8 cellular contexts compared by ENCODE assay signal in the genomic region with DNA sequence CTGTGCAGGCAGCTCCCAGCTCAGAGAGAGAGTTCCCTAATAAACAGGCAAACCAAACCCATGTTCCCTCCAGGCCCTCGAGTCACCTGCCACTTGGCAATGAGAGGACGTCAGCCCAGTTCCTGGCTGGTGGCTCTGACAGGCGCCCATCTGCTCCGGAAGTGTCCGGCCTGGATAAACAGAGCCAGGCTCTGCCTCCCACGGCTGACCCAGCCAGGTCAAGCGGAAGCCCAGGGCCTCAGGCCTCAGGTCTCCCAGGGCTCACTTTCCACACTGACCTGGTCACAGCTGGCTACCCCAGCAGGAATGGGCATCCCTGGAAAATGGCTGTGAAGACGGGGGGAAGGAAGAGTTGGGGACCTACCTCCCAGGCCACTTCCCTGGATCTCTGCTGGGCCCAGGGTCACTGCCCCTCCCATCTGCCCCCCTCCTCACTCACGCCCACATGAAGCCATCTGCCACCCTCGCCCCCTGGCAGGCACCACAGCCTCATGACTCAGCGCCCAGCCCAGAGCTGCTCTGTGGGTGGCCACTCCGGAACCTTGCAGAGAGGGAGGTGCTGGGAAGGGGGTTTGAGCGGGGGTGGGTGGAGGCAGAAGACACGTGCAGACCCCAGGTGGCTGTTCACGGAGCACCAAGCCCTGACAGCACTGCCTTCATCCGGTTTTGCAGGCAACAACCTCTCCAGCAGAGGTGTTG. TPM values are rescaled to one million over a fixed set of nuclear protein-coding genes. Genes with fewer than 3 reads are reported as not detected.
DNase-seq lines count a peak whose midpoint lies in the region; ATAC-seq and TF ChIP-seq lines count a peak whose summit lies in the region.

No MANE protein-coding gene starts in this region.

- H3K36me3 Mint-ChIP-seq in activated naive CD4-positive, alpha-beta T cell treated with anti-CD3 and anti-CD28 coated beads, Interleukin-2, amount 50 U/mL, for 72 hours = no peaks in the 10 kb centered on the region
- no peaks in the 10 kb centered on the region for H3K36me3 Mint-ChIP-seq in progenitor cell of endocrine pancreas (ENCODE audit: insufficient read depth)

- no peaks in the 10 kb centered on the region for H3K9me2 ChIP-seq in OCI-LY7 (ENCODE audit: insufficient read depth, low read length)

- peak overlapping the region; percentile 85 for H3K4me2 ChIP-seq in OCI-LY7 (ENCODE audit: low read length)

- H3K27me3 ChIP-seq in aorta (ENCODE audit: control insufficient read depth in 1 of 2, insufficient read depth in 2 of 2, low read length in 1 of 2) = no peaks in the 10 kb centered on the region

- no peaks in the 10 kb centered on the region for H3K9me3 ChIP-seq in OCI-LY7 (ENCODE audit: low read length)
- H3K9me3 ChIP-seq in aorta (ENCODE audit: control insufficient read depth, low read length) = no peaks in the 10 kb centered on the region

- no TSS peak for BruUV-seq in OCI-LY7 (replicated peaks; lab: Mats Ljungman, UMichigan)

- H3K27me3 Mint-ChIP-seq in progenitor cell of endocrine pancreas = no peaks in the 10 kb centered on the region

- 71 to 77% methylated on average over 15 to 16 of the region's 16 CpGs for WGBS in aorta, 2 donors

- DNase-seq in DMS53 treated with DMSO at 0.1 percent for 48 hours (lab: John Stamatoyannopoulos, UW; ENCODE audit: unreplicated experiment) = peak; percentile 65
- peak; percentile 92 for DNase-seq in OCI-LY7 (ENCODE audit: low spot score)
- DNase-seq in activated naive CD4-positive, alpha-beta T cell treated with anti-CD3 and anti-CD28 coated beads, Interleukin-2, amount 50 U/mL, for 72 hours (ENCODE audit: low spot score in 2 of 2) = no peak
- peak; percentile 73 to 94 for DNase-seq in lung microvascular endothelial cell (ENCODE audit: low read depth in 2 of 2)
- DNase-seq in aorta = no peak
- DNase-seq in iPS-NIHi7 (ENCODE audit: extremely low spot score) = no peak
- DNase-seq in progenitor cell of endocrine pancreas (ENCODE audit: low spot score, unreplicated experiment) = no peak
- DNase-seq in superior temporal gyrus (ENCODE audit: extremely low spot score) = no peak

- no peaks in the 10 kb centered on the region for H4K20me1 ChIP-seq in OCI-LY7 (ENCODE audit: insufficient read depth, low read length)

- peak; percentile 45 to 63 for ATAC-seq in activated naive CD4-positive, alpha-beta T cell treated with anti-CD3 and anti-CD28 coated beads, Interleukin-2, amount 50 U/mL, for 72 hours
- peak; percentile 17 for ATAC-seq in aorta (ENCODE audit: low FRiP score)

- peak overlapping the region in 1 of 2 donors; percentile 74 for H3K27ac Mint-ChIP-seq in activated naive CD4-positive, alpha-beta T cell treated with anti-CD3 and anti-CD28 coated beads, Interleukin-2, amount 50 U/mL, for 72 hours
- H3K27ac Mint-ChIP-seq in progenitor cell of endocrine pancreas = no peak overlapping the region

- H2AFZ ChIP-seq in OCI-LY7 (ENCODE audit: low read length) = peak overlapping the region; percentile 43; the same call in 1 of the 2 replicates

- intact Hi-C loops in OCI-LY7 (cut with micrococcal nuclease; ENCODE audit: unreplicated experiment) = loop anchor here (1.0 to 5.0 kb wide), 2 partner anchors 43 to 87 kb away; no protein-coding TSS in a partner anchor
- intact Hi-C loops in aorta (cut with DNase I) = no loop called here

- POLR2A ChIA-PET in OCI-LY7 (lab: Charles Lee) = interaction anchor here (0.6 to 3.8 kb wide), 6 partner anchors 10 to 146 kb away, joined by 3 to 25 read pairs (median 7); no protein-coding TSS in a partner anchor

- H3K4me3 ChIP-seq in OCI-LY7 (ENCODE audit: low read depth, low read length, poor library complexity, severe bottlenecking) = peak overlapping the region; percentile 50
- H3K4me3 ChIP-seq in aorta (ENCODE audit: low read length in 2 of 2) = no peak overlapping the region

- no peaks in the 10 kb centered on the region for H3K9me3 Mint-ChIP-seq in activated naive CD4-positive, alpha-beta T cell treated with anti-CD3 and anti-CD28 coated beads, Interleukin-2, amount 50 U/mL, for 72 hours
- no peaks in the 10 kb centered on the region for H3K9me3 Mint-ChIP-seq in progenitor cell of endocrine pancreas (ENCODE audit: low read depth)

- CTCF ChIA-PET in OCI-LY7 (lab: Charles Lee; ENCODE audit: unreplicated experiment) = interaction anchor here (0.6 to 0.8 kb wide), 3 partner anchors 38 to 106 kb away, joined by 3 to 5 read pairs (median 3); no protein-coding TSS in a partner anchor

- H3K27ac ChIP-seq in OCI-LY7 (ENCODE audit: low read depth, low read length, poor library complexity, severe bottlenecking) = peak overlapping the region; percentile 65
- no peak overlapping the region for H3K27ac ChIP-seq in aorta (ENCODE audit: low read depth in 1 of 2, low read length in 2 of 2)

- H3K36me3 ChIP-seq in OCI-LY7 (ENCODE audit: insufficient read depth, low read length) (no peaks in the 10 kb centered on the region), aorta (ENCODE audit: control insufficient read depth in 1 of 2, insufficient read depth in 2 of 2, low read length in 1 of 2) (no peaks in the 10 kb centered on the region)

- no peaks in the 10 kb centered on the region for H3K79me2 ChIP-seq in OCI-LY7 (ENCODE audit: insufficient read depth, low read depth, low read length)

- H3K4me1 Mint-ChIP-seq in progenitor cell of endocrine pancreas (ENCODE audit: low read depth) = peaks cover 27% of the 10 kb centered on the region

- no peak overlapping the region for H3K4me3 Mint-ChIP-seq in progenitor cell of endocrine pancreas (ENCODE audit: low read depth)

- peaks cover 100% of the 10 kb centered on the region for H3K4me1 ChIP-seq in OCI-LY7 (ENCODE audit: insufficient read depth, low read length, poor library complexity, severe bottlenecking)
- no peaks in the 10 kb centered on the region for H3K4me1 ChIP-seq in aorta (ENCODE audit: control insufficient read depth in 1 of 2, insufficient read depth in 2 of 2, low read length in 2 of 2)

- TF ChIP-seq CTCF in OCI-LY7 (conservative IDR thresholded peaks at IDR 0.05; ENCODE audit: low read length) = no peak
- TF ChIP-seq CTCF in progenitor cell of endocrine pancreas (IDR thresholded peaks at IDR 0.05; ENCODE audit: unreplicated experiment) = no peak

RNA-seq across cellular contexts. Expression of gene DUSP5, which starts 37.4 kb away (rescaled TPM):
- 0.06 and 0.08 TPM in 2 replicates for total RNA-seq in OCI-LY7 (2014; rRNA removed; shearing (Covaris generic))
- total RNA-seq in OCI-LY7 (2022) (0.28 and 0.97 TPM in 2 replicates), lung microvascular endothelial cell (18.7 and 23.0 TPM in 2 replicates), aorta (10 to 100 TPM; 10.4 to 30.3 TPM), progenitor cell of endocrine pancreas (92.9 and 97.9 TPM in 2 replicates)
- 10 to 100 TPM; 23.0 to 32.4 TPM for total RNA-seq in activated naive CD4-positive, alpha-beta T cell treated with anti-CD3 and anti-CD28 coated beads, Interleukin-2, amount 50 U/mL, for 72 hours
- polyA plus RNA-seq in aorta = 1 to 10 TPM; 3.8 to 4.0 TPM

Comparison
In these comparisons a context has a peak if more than half of its experiments do, and no peak if none do; other contexts are left out.
1. DNase-seq: peak in DMS53 treated with DMSO at 0.1 percent for 48 hours (single experiment), OCI-LY7 (single experiment) and lung microvascular endothelial cell (2 of 2); none in activated naive CD4-positive, alpha-beta T cell treated with anti-CD3 and anti-CD28 coated beads, Interleukin-2, amount 50 U/mL, for 72 hours (0 of 2), aorta (0 of 2), iPS-NIHi7 (single experiment), progenitor cell of endocrine pancreas (single experiment) and superior temporal gyrus (single experiment).
2. RNA of gene DUSP5, which starts 37.4 kb away (total RNA-seq): 92.9 to 97.9 TPM in progenitor cell of endocrine pancreas, 23.0 to 32.4 TPM in activated naive CD4-positive, alpha-beta T cell treated with anti-CD3 and anti-CD28 coated beads, Interleukin-2, amount 50 U/mL, for 72 hours, 10.4 to 30.3 TPM in aorta and 18.7 to 23.0 TPM in lung microvascular endothelial cell; 0.06 to 0.97 TPM in OCI-LY7; every median in the first group is over 4 times any median in the second.